ENCODE assay signal across 8 cellular contexts in genomic region chr1:81803423-81804103, GRCh38. TPM values are rescaled to one million over a fixed set of nuclear protein-coding genes. Genes with fewer than 3 reads are reported as not detected.
DNase-seq lines count a peak whose midpoint lies in the region; TF ChIP-seq lines count a peak whose summit lies in the region.

No MANE protein-coding gene starts in this region.

- H3K27ac Mint-ChIP-seq in nephron progenitor cell = peak overlapping the region; percentile 97

- H3K4me1 Mint-ChIP-seq in nephron progenitor cell = peaks cover 55% of the 10 kb centered on the region

- H3K4me3 Mint-ChIP-seq in nephron progenitor cell = peak overlapping the region; percentile 98

- no peaks in the 10 kb centered on the region for H3K9me3 ChIP-seq in esophagus (ENCODE audit: control insufficient read depth in 2 of 2, insufficient read depth in 1 of 2, low read depth in 1 of 2, low read length in 1 of 2)

- peaks cover 3% of the 10 kb centered on the region for H3K27me3 Mint-ChIP-seq in nephron progenitor cell (ENCODE audit: low read depth, poor library complexity)

- no peaks in the 10 kb centered on the region for H3K36me3 Mint-ChIP-seq in nephron progenitor cell (ENCODE audit: low read depth)

- TF ChIP-seq CTCF in nephron progenitor cell (IDR thresholded peaks at IDR 0.05) = no peak

- H3K27ac ChIP-seq in esophagus (ENCODE audit: low read depth in 2 of 2, low read length in 1 of 2) = peak overlapping the region; percentile 64 to 90

- H3K4me1 ChIP-seq in esophagus (ENCODE audit: control insufficient read depth in 2 of 2, insufficient read depth in 2 of 2, low read length in 1 of 2) = peaks cover 0 to 2% of the 10 kb centered on the region in 2 donors

- H3K27me3 ChIP-seq in esophagus (ENCODE audit: control insufficient read depth in 1 of 2, insufficient read depth in 2 of 2, low read length in 2 of 2) = no peaks in the 10 kb centered on the region

- DNase-seq in AG20443 (ENCODE audit: low spot score) (peak; percentile 22), NCI-H69 (lab: John Stamatoyannopoulos, UW) (peak; percentile 1), nephron progenitor cell (peak; percentile 25), AML-193 (lab: John Stamatoyannopoulos, UW) (no peak), GM19240 (ENCODE audit: insufficient read length, low spot score) (no peak), T-helper 2 cell (no peak)
- DNase-seq in stimulated activated CD4-positive, alpha-beta T cell treated with anti-CD3 and anti-CD28 coated beads, Interleukin-1b, Interleukin-23, amount 100 ng/mL, for 48 hours = no peak

- WGBS in esophagus, 2 donors = 2 to 3% methylated on average over 15 of the region's 15 CpGs

- H3K9me3 Mint-ChIP-seq in nephron progenitor cell = no peaks in the 10 kb centered on the region

- H3K4me3 ChIP-seq in esophagus (ENCODE audit: low read depth in 1 of 2, low read length in 2 of 2) = peak overlapping the region; percentile 74 to 78

- no peaks in the 10 kb centered on the region for H3K36me3 ChIP-seq in esophagus (ENCODE audit: control insufficient read depth in 2 of 2, insufficient read depth in 2 of 2, low read length in 1 of 2)

RNA-seq across cellular contexts. Expression of gene ADGRL2, which starts 2.8 kb away (rescaled TPM):
- polyA plus RNA-seq in esophagus = 10 to 100 TPM; 25.3 to 26.0 TPM

Comparison
In these comparisons a context has a peak if more than half of its experiments do, and no peak if none do; other contexts are left out.
1. DNase-seq: peak in AG20443 (single experiment), NCI-H69 (single experiment) and nephron progenitor cell (single experiment); none in AML-193 (0 of 2), GM19240 (single experiment), stimulated activated CD4-positive, alpha-beta T cell treated with anti-CD3 and anti-CD28 coated beads, Interleukin-1b, Interleukin-23, amount 100 ng/mL, for 48 hours (single experiment) and T-helper 2 cell (0 of 5).